In the genomic region with DNA sequence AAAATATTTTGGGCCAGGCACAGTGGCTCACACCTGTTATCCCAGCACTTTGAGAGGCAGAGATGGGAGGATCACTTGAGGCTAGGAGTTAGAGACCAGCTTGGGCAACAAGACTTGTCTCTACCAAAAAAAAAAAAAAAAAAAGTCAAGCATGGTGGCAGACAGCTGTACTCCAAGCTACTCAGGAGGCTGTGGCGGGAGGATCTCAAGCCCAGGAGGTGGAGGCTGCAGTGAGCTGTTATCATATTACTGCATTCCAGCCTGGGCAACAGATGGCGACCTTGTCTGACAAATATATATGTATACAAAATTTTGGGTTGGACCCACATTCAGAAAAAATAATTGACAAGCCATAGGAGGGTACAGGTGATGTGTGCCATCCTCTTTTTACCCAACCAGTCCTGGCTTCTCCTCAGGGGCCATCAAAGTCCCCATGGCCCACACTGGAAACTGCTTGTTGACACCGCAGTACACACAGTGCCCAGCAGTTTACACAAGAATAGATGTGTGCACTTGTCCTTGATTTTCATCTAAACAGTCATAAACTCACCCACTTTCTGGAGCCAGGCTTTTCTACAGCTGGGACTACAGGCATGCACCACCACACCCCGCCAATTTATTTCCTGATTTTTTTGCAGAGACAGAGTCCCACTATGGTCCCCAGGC, we compare ENCODE assay signal across 13 cellular contexts. TPM values are rescaled to one million over a fixed set of nuclear protein-coding genes. Genes with fewer than 3 reads are reported as not detected.
A peak's percentile ranks its signal among the peaks of the same experiment; 100 is the strongest.
DNase-seq lines count a peak whose midpoint lies in the region; ATAC-seq and TF ChIP-seq lines count a peak whose summit lies in the region.
"Had no signal": no experiment of that assay in that cellular context is flagged by ENCODE, and none has a peak within 500 bp of the region (broad histone marks: within the 10 kb centered on the region; RNA-seq: fewer than 3 reads in every experiment).

No MANE protein-coding gene starts in this region.

- peaks cover 31 to 39% (median 32%) of the 10 kb centered on the region in 3 donors for H3K4me1 Mint-ChIP-seq in IgD-negative memory B cell
- H3K4me1 Mint-ChIP-seq in central memory CD8-positive, alpha-beta T cell: peaks cover 56% of the 10 kb centered on the region
- H3K4me1 Mint-ChIP-seq in nephron progenitor cell: peaks cover 45% of the 10 kb centered on the region

- H4K20me1 ChIP-seq in SK-N-SH (ENCODE audit: insufficient read depth): peaks cover 24% of the 10 kb centered on the region

- no peaks in the 10 kb centered on the region for H3K9me2 ChIP-seq in SK-N-SH

- no peak for DNase-seq in SK-N-SH
- DNase-seq in central memory CD8-positive, alpha-beta T cell (ENCODE audit: low spot score in 2 of 2): no peak
- no peak for DNase-seq in nephron progenitor cell
- no peak for DNase-seq in thyroid gland
- no peak for DNase-seq in NCI-H1694 (lab: John Stamatoyannopoulos, UW)
- no peak for DNase-seq in mucosa of gallbladder (ENCODE audit: low spot score)
- DNase-seq: activated naive CD4-positive, alpha-beta T cell treated with Interleukin-2 at 50 U/mL for 16 hours; NCI-H2227 treated with DMSO at 0.1 percent for 48 hours; stimulated activated naive CD4-positive, alpha-beta T cell; WERI-Rb-1 had no signal

- H3K27me3 Mint-ChIP-seq in IgD-negative memory B cell (no peaks in the 10 kb centered on the region), nephron progenitor cell (ENCODE audit: low read depth, poor library complexity) (peaks cover 9% of the 10 kb centered on the region)
- H3K27me3 Mint-ChIP-seq in central memory CD8-positive, alpha-beta T cell: no peaks in the 10 kb centered on the region

- no peak for ATAC-seq in SK-N-SH treated with all-trans-retinoic acid at 6 μM for 48 hours
- no peak for ATAC-seq in central memory CD8-positive, alpha-beta T cell (replicated peaks; ENCODE audit: extremely low read depth, poor library complexity, severe bottlenecking)

- CTCF ChIA-PET in SK-N-SH (lab: Yijun Ruan, JAX): interaction anchor here (1.5 to 1.6 kb wide), 2 partner anchors 17 to 42 kb away, joined by 4 to 5 read pairs; no protein-coding TSS in a partner anchor

- no peak overlapping the region for H2AFZ ChIP-seq in SK-N-SH (ENCODE audit: low read depth)

- POLR2A ChIA-PET in SK-N-SH (lab: Yijun Ruan, JAX): no interaction called here

- H3K4me1 ChIP-seq in SK-N-SH (ENCODE audit: control insufficient read depth in 1 of 2, insufficient read depth in 2 of 2, low read depth in 1 of 2, low read length in 1 of 2): peaks cover 7 to 24% of the 10 kb centered on the region in 2 experiments; a peak in 2 of 4 replicates
- H3K4me1 ChIP-seq in thyroid gland: peaks cover 21 to 25% of the 10 kb centered on the region in 2 donors

- H3K9ac ChIP-seq in SK-N-SH: no peak overlapping the region

- peak overlapping the region; percentile 44 to 97 (median 72) for H3K4me3 Mint-ChIP-seq in IgD-negative memory B cell
- no peak overlapping the region for H3K4me3 Mint-ChIP-seq in central memory CD8-positive, alpha-beta T cell
- peak overlapping the region; percentile 33 for H3K4me3 Mint-ChIP-seq in nephron progenitor cell

- peaks cover 10% of the 10 kb centered on the region for H3K36me3 Mint-ChIP-seq in IgD-negative memory B cell
- peaks cover 28% of the 10 kb centered on the region for H3K36me3 Mint-ChIP-seq in central memory CD8-positive, alpha-beta T cell (ENCODE audit: insufficient read depth)
- peaks cover 16% of the 10 kb centered on the region for H3K36me3 Mint-ChIP-seq in nephron progenitor cell (ENCODE audit: low read depth)

- no peak for TF ChIP-seq RAD21 in SK-N-SH (IDR thresholded peaks at IDR 0.05; ENCODE audit: low read length)

- H3K27ac Mint-ChIP-seq in IgD-negative memory B cell (peak overlapping the region; percentile 6 to 92 (median 53)), nephron progenitor cell (no peak overlapping the region)
- H3K27ac Mint-ChIP-seq in central memory CD8-positive, alpha-beta T cell (ENCODE audit: low read depth): peak overlapping the region; percentile 71

- 97% methylated on average over 4 of the region's 4 CpGs for WGBS in SK-N-SH (ENCODE audit: low lambda C conversion rate)
- 96 to 98% methylated on average over 4 of the region's 4 CpGs for WGBS in thyroid gland, 2 donors

- peaks cover under 1% of the 10 kb centered on the region for H3F3A ChIP-seq in SK-N-SH (replicated peaks; ENCODE audit: insufficient read depth)

- no peaks in the 10 kb centered on the region for H3K9me3 ChIP-seq in SK-N-SH
- no peaks in the 10 kb centered on the region for H3K9me3 ChIP-seq in thyroid gland

- no peak overlapping the region; a peak in 1 of 4 replicates for H3K4me3 ChIP-seq in SK-N-SH (ENCODE audit: low read depth in 2 of 2, low read length in 1 of 2)
- H3K4me3 ChIP-seq in thyroid gland (replicated peaks in 1 of 3): no peak overlapping the region

- TF ChIP-seq CTCF in SK-N-SH (IDR thresholded peaks at IDR 0.05) (no peak), nephron progenitor cell (IDR thresholded peaks at IDR 0.05) (no peak), thyroid gland (IDR thresholded peaks at IDR 0.05) (no peak)

- H3K79me2 ChIP-seq in SK-N-SH (ENCODE audit: insufficient read depth): peaks cover 64% of the 10 kb centered on the region

- H3K27ac ChIP-seq in SK-N-SH (ENCODE audit: low read depth in 2 of 2, low read length in 1 of 2): no peak overlapping the region
- H3K27ac ChIP-seq in thyroid gland: no peak overlapping the region
- H3K27ac ChIP-seq: WERI-Rb-1 had no signal

- H3K36me3 ChIP-seq in SK-N-SH (replicated peaks in 1 of 2; ENCODE audit: control insufficient read depth in 1 of 2, insufficient read depth in 2 of 2, low read length in 1 of 2): peaks cover 18 to 41% of the 10 kb centered on the region in 2 experiments
- H3K36me3 ChIP-seq in thyroid gland: peaks cover 31 to 36% of the 10 kb centered on the region in 2 donors

- intact Hi-C loops in thyroid gland (cut with DNase I): no loop called here

- no peak for TF ChIP-seq POLR2A in thyroid gland (IDR thresholded peaks at IDR 0.05)

- no peak for TF ChIP-seq EP300 in SK-N-SH (IDR thresholded peaks at IDR 0.05; ENCODE audit: borderline replicate concordance in 1 of 2, low read depth in 1 of 2, low read length in 1 of 2)

- H3K27me3 ChIP-seq in SK-N-SH (ENCODE audit: insufficient read depth): no peaks in the 10 kb centered on the region
- no peaks in the 10 kb centered on the region for H3K27me3 ChIP-seq in thyroid gland

- no peaks in the 10 kb centered on the region for H3K9me3 Mint-ChIP-seq in IgD-negative memory B cell
- no peaks in the 10 kb centered on the region for H3K9me3 Mint-ChIP-seq in central memory CD8-positive, alpha-beta T cell
- no peaks in the 10 kb centered on the region for H3K9me3 Mint-ChIP-seq in nephron progenitor cell

- H3K4me2 ChIP-seq in SK-N-SH: peak overlapping the region; percentile 96; the same call in 1 of the 2 replicates

TF ChIP-seq in SK-N-SH, 30 proteins besides CTCF, POLR2A, EP300 and RAD21 (continues in another document):
- no peak for TF ChIP-seq TEAD4 (IDR thresholded peaks at IDR 0.05; ENCODE audit: borderline replicate concordance, insufficient read depth)

TF ChIP-seq in SK-N-SH treated with all-trans-retinoic acid at 6 μM for 48 hours, 23 proteins besides CTCF, POLR2A, EP300 and RAD21 (continues in another document):
- TF ChIP-seq OSR1 (CRISPR knock-in tag; IDR thresholded peaks at IDR 0.05) (no peak), RARB (CRISPR knock-in tag; IDR thresholded peaks at IDR 0.05) (no peak), PATZ1 (CRISPR knock-in tag; IDR thresholded peaks at IDR 0.05; ENCODE audit: borderline replicate concordance) (no peak), ESRRG (CRISPR knock-in tag; IDR thresholded peaks at IDR 0.05) (no peak), ZNF8 (CRISPR knock-in tag; IDR thresholded peaks at IDR 0.05) (no peak)

RNA-seq across cellular contexts. Expression of gene CES2, which starts 1.7 kb away (rescaled TPM):
- polyA plus RNA-seq in SK-N-SH (2012; rRNA removed) (33.1 and 37.8 TPM in 2 replicates), IgD-negative memory B cell (26.9 TPM)
- polyA plus RNA-seq in SK-N-SH (2012; cell fraction: cytosol; rRNA removed): 17.4 and 23.3 TPM in 2 replicates
- 49.6 and 54.5 TPM in 2 replicates for polyA plus RNA-seq in SK-N-SH (2012; cell fraction: nucleus; rRNA removed)
- total RNA-seq in thyroid gland (10 to 100 TPM; 49.7 to 69.4 (median 53.6) TPM), mucosa of gallbladder (187 TPM)

RNA-seq across cellular contexts. Expression of gene CIAO2B, which starts 2.8 kb away (rescaled TPM):
- polyA plus RNA-seq in SK-N-SH (2012; rRNA removed) (577 and 665 TPM in 2 replicates), IgD-negative memory B cell (104 TPM)
- 393 and 468 TPM in 2 replicates for polyA plus RNA-seq in SK-N-SH (2012; cell fraction: cytosol; rRNA removed)
- polyA plus RNA-seq in SK-N-SH (2012; cell fraction: nucleus; rRNA removed): 306 and 310 TPM in 2 replicates
- total RNA-seq in thyroid gland (100 to 1,000 TPM in 1 of 4 donors, 10 to 100 TPM in 3; 29.4 to 113 (median 48.3) TPM), mucosa of gallbladder (84.5 TPM)

RNA-seq across cellular contexts. Expression of gene RRAD, which starts 11.7 kb away (rescaled TPM):
- polyA plus RNA-seq in SK-N-SH (2012; rRNA removed) (9.3 and 11.7 TPM in 2 replicates), IgD-negative memory B cell (not detected)
- polyA plus RNA-seq in SK-N-SH (2012; cell fraction: cytosol; rRNA removed): 3.5 and 5.2 TPM in 2 replicates
- 16.5 and 22.1 TPM in 2 replicates for polyA plus RNA-seq in SK-N-SH (2012; cell fraction: nucleus; rRNA removed)
- total RNA-seq in thyroid gland (10 to 100 TPM in 3 of 4 donors, 1 to 10 TPM in 1; 6.1 to 15.6 (median 10.9) TPM), mucosa of gallbladder (9.4 TPM)

RNA-seq across cellular contexts. Expression of gene CDH16, which starts 18.3 kb away (rescaled TPM):
- polyA plus RNA-seq in SK-N-SH (2012; rRNA removed) (not detected in 2 replicates), IgD-negative memory B cell (not detected)
- not detected in 2 replicates for polyA plus RNA-seq in SK-N-SH (2012; cell fraction: cytosol; rRNA removed)
- polyA plus RNA-seq in SK-N-SH (2012; cell fraction: nucleus; rRNA removed): 0.02 TPM in 1 of 2 replicates, not detected in the other
- total RNA-seq in thyroid gland (100 to 1,000 TPM in 3 of 4 donors, 10 to 100 TPM in 1; 43.1 to 166 (median 134) TPM), mucosa of gallbladder (8.7 TPM)
- total RNA-seq: M059J had no signal

RNA-seq across cellular contexts. Expression of gene CES3, which starts 24.0 kb away (rescaled TPM):
- polyA plus RNA-seq in SK-N-SH (2012; rRNA removed): 1.4 and 1.8 TPM in 2 replicates
- polyA plus RNA-seq in SK-N-SH (2012; cell fraction: cytosol; rRNA removed): 0.32 and 0.37 TPM in 2 replicates
- polyA plus RNA-seq in SK-N-SH (2012; cell fraction: nucleus; rRNA removed): 12.0 and 13.8 TPM in 2 replicates
- polyA plus RNA-seq in IgD-negative memory B cell: 0.35 TPM
- 1 to 10 TPM in 1 of 4 donors, under 1 TPM in 2, not detected in 1; 0.13 to 1.3 (median 0.22) TPM for total RNA-seq in thyroid gland
- total RNA-seq in mucosa of gallbladder: 5.2 TPM
